In the genomic region with DNA sequence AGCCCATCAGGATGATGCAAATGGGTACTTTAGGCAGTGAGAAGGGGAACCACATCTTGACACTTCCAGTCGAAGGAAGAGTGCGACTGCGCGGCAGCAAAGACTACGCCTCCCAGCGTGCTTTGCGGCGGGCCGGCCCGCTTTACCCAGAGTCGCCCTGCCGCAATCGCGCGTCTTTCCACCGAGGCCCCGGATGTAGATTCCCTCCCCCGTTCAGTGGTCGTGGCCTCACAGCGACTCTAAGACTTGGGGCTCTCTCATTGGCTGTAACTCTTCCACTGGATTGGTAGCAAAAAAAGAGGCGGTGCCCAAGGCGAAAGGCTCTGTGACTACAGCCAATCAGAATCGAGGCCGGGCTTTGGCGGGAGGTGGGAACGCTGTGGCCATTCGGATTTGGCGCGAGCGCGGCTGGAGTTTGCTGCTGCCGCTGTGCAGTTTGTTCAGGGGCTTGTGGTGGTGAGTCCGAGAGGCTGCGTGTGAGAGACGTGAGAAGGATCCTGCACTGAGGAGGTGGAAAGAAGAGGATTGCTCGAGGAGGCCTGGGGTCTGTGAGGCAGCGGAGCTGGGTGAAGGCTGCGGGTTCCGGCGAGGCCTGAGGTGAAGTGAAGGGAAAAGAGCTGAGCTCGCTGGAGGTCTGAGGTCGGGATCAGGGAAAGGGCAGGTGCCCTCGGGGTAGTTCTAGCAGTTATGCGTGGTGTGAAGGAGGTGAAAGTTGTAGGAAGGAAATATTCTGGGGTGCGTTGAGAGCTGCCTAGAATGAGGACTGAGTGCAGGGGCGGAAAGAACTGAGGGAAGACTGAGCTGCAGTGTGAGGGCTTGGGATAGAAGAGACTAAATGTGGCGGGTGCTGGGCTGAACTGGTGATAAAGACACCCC, we compare ENCODE assay signal across 1 cellular context.
TF ChIP-seq lines count a peak whose summit lies in the region.

A gene with protein sequence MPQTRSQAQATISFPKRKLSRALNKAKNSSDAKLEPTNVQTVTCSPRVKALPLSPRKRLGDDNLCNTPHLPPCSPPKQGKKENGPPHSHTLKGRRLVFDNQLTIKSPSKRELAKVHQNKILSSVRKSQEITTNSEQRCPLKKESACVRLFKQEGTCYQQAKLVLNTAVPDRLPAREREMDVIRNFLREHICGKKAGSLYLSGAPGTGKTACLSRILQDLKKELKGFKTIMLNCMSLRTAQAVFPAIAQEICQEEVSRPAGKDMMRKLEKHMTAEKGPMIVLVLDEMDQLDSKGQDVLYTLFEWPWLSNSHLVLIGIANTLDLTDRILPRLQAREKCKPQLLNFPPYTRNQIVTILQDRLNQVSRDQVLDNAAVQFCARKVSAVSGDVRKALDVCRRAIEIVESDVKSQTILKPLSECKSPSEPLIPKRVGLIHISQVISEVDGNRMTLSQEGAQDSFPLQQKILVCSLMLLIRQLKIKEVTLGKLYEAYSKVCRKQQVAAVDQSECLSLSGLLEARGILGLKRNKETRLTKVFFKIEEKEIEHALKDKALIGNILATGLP (plus strand): TSS at position 386 of the 876 bp plus-strand sequence. CDS start 1,542 bp downstream, outside the sequence.

TF ChIP-seq in HEK293, 187 proteins besides CTCF, POLR2A, EP300 and RAD21 (continued from another document):
- TF ChIP-seq, protein P1, sequence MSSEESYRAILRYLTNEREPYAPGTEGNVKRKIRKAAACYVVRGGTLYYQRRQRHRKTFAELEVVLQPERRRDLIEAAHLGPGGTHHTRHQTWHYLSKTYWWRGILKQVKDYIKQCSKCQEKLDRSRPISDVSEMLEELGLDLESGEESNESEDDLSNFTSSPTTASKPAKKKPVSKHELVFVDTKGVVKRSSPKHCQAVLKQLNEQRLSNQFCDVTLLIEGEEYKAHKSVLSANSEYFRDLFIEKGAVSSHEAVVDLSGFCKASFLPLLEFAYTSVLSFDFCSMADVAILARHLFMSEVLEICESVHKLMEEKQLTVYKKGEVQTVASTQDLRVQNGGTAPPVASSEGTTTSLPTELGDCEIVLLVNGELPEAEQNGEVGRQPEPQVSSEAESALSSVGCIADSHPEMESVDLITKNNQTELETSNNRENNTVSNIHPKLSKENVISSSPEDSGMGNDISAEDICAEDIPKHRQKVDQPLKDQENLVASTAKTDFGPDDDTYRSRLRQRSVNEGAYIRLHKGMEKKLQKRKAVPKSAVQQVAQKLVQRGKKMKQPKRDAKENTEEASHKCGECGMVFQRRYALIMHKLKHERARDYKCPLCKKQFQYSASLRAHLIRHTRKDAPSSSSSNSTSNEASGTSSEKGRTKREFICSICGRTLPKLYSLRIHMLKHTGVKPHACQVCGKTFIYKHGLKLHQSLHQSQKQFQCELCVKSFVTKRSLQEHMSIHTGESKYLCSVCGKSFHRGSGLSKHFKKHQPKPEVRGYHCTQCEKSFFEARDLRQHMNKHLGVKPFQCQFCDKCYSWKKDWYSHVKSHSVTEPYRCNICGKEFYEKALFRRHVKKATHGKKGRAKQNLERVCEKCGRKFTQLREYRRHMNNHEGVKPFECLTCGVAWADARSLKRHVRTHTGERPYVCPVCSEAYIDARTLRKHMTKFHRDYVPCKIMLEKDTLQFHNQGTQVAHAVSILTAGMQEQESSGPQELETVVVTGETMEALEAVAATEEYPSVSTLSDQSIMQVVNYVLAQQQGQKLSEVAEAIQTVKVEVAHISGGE (tag by site-specific recombination; conservative IDR thresholded peaks at IDR 0.05; ENCODE audit: low read depth), result 0 out of 2 replicates have a peak, but pooled peaks have one; percentile 20
- TF ChIP-seq SCRT1 (tag by site-specific recombination; IDR thresholded peaks at IDR 0.05; ENCODE audit: borderline replicate concordance), result no peak
- no peak for TF ChIP-seq ZNF19 (tag by site-specific recombination; IDR thresholded peaks at IDR 0.05; ENCODE audit: low read depth)
- TF ChIP-seq, protein P2, sequence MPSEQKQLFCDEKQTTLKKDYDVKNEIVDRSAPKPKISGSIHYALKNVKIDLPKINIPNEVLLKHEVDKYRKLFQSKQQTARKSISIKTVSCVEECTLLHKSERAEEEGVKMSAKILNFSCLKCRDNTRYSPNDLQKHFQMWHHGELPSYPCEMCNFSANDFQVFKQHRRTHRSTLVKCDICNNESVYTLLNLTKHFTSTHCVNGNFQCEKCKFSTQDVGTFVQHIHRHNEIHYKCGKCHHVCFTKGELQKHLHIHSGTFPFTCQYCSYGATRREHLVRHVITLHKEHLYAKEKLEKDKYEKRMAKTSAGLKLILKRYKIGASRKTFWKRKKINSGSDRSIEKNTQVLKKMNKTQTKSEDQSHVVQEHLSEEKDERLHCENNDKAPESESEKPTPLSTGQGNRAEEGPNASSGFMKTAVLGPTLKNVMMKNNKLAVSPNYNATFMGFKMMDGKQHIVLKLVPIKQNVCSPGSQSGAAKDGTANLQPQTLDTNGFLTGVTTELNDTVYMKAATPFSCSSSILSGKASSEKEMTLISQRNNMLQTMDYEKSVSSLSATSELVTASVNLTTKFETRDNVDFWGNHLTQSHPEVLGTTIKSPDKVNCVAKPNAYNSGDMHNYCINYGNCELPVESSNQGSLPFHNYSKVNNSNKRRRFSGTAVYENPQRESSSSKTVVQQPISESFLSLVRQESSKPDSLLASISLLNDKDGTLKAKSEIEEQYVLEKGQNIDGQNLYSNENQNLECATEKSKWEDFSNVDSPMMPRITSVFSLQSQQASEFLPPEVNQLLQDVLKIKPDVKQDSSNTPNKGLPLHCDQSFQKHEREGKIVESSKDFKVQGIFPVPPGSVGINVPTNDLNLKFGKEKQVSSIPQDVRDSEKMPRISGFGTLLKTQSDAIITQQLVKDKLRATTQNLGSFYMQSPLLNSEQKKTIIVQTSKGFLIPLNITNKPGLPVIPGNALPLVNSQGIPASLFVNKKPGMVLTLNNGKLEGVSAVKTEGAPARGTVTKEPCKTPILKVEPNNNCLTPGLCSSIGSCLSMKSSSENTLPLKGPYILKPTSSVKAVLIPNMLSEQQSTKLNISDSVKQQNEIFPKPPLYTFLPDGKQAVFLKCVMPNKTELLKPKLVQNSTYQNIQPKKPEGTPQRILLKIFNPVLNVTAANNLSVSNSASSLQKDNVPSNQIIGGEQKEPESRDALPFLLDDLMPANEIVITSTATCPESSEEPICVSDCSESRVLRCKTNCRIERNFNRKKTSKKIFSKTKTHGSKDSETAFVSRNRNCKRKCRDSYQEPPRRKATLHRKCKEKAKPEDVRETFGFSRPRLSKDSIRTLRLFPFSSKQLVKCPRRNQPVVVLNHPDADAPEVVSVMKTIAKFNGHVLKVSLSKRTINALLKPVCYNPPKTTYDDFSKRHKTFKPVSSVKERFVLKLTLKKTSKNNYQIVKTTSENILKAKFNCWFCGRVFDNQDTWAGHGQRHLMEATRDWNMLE (tag by site-specific recombination; conservative IDR thresholded peaks at IDR 0.05; ENCODE audit: low read depth), result 0 out of 2 replicates have a peak, but pooled peaks have one; percentile 36
- TF ChIP-seq TCF7L2 (IDR thresholded peaks at IDR 0.05; ENCODE audit: borderline replicate concordance, low read depth, low read length), result no peak
- peak; percentile 68; the same call in 1 of the 2 replicates for TF ChIP-seq ZNF394 (tag by site-specific recombination; IDR thresholded peaks at IDR 0.05; ENCODE audit: borderline replicate concordance)
- no peak for TF ChIP-seq ZNF791 (tag by site-specific recombination; IDR thresholded peaks at IDR 0.05)
TF ChIP-seq in HEK293: peak in this region for 62.
